ENCODE assay signal across 8 cellular contexts in genomic region chr2:112541315-112542122, GRCh38. TPM values are rescaled to one million over a fixed set of nuclear protein-coding genes. Genes with fewer than 3 reads are reported as not detected.
A peak's percentile ranks its signal among the peaks of the same experiment; 100 is the strongest.
DNase-seq lines count a peak whose midpoint lies in the region; ATAC-seq, FAIRE-seq and TF ChIP-seq lines count a peak whose summit lies in the region.

No MANE protein-coding gene starts in this region.

- no peak for TF ChIP-seq CTCF in D721Med (IDR thresholded peaks at IDR 0.05; ENCODE audit: insufficient read depth, missing control alignments)
- no peak for TF ChIP-seq CTCF in Panc1 (IDR thresholded peaks at IDR 0.05)

- CTCF ChIA-PET in Panc1 (lab: Charles Lee): no interaction called here

- peak overlapping the region; percentile 96 for H3K27ac ChIP-seq in Panc1 (ENCODE audit: low read length)

- DNase-seq in D721Med (ENCODE audit: insufficient read length, low spot score) (peak; percentile 35), Panc1 (ENCODE audit: low read depth, low spot score) (peak; percentile 0), left cardiac atrium (peak; percentile 75), pulmonary artery endothelial cell (ENCODE audit: low read depth, low spot score) (peak; percentile 22), GOT3 (lab: John Stamatoyannopoulos, UW) (no peak)
- peak; percentile 9 for DNase-seq in activated naive CD4-positive, alpha-beta T cell treated with Interleukin-2 at 50 U/mL for 16 hours

- H3K9me3 ChIP-seq in Panc1 (ENCODE audit: control insufficient read depth, insufficient read depth, low read depth, low read length): no peaks in the 10 kb centered on the region

- peak overlapping the region; percentile 89 to 97 for H3K4me3 ChIP-seq in Panc1 (ENCODE audit: low read depth in 2 of 2, low read length in 2 of 2)

- no peaks in the 10 kb centered on the region for H3K27me3 ChIP-seq in Panc1 (ENCODE audit: control insufficient read depth, insufficient read depth, low read length)

- TSS peak; percentile 98 for BruUV-seq in Panc1 (replicated peaks; lab: Mats Ljungman, UMichigan)

- intact Hi-C loops in Panc1 (cut with micrococcal nuclease; ENCODE audit: unreplicated experiment) (no loop called here), left cardiac atrium (cut with DNase I) (loop anchor here (5.0 to 10.0 kb wide), 2 partner anchors 57 to 59 kb away; partner anchors contain the start of gene TTL (in 2 of the 2))

- peaks cover 6% of the 10 kb centered on the region; the same call in 1 of the 2 replicates for H3K36me3 ChIP-seq in Panc1 (ENCODE audit: control insufficient read depth, insufficient read depth, low read length)

- POLR2A ChIA-PET in Panc1 (lab: Charles Lee): no interaction called here

- no peak for FAIRE-seq in D721Med (lab: Jason Lieb, UNC)

- ATAC-seq in GM19467 (IDR thresholded peaks at IDR 0.05; ENCODE audit: unreplicated experiment) (peak; percentile 58), HG03565 (IDR thresholded peaks at IDR 0.05; ENCODE audit: unreplicated experiment) (peak; percentile 36), Panc1 (peak; percentile 92), left cardiac atrium (peak; percentile 84 to 91)

- in situ Hi-C loops in Panc1 (cut with HindIII; ENCODE audit: low pct_unique_long_range_greater_than_20kb, low sequenced_read_pairs): no loop called here

- peaks cover 15% of the 10 kb centered on the region; the same call in 1 of the 2 replicates for H3K4me1 ChIP-seq in Panc1 (ENCODE audit: control insufficient read depth, insufficient read depth, low read length)

RNA-seq across cellular contexts. Expression of gene POLR1B, which starts 0.7 kb away (rescaled TPM):
- total RNA-seq in Panc1 (2021; ENCODE audit: unreplicated experiment): 35.4 TPM
- polyA plus RNA-seq in Panc1 (2012; ENCODE audit: insufficient read length): 21.0 TPM
- total RNA-seq in left cardiac atrium: 10 to 100 TPM in 1 of 2 donors, 1 to 10 TPM in 1; 9.4 to 16.0 TPM
- total RNA-seq in pulmonary artery endothelial cell: 28.8 and 39.9 TPM in 2 replicates

RNA-seq across cellular contexts. Expression of gene CHCHD5, which starts 42.9 kb away (rescaled TPM):
- total RNA-seq in Panc1 (2021; ENCODE audit: unreplicated experiment): 46.7 TPM
- polyA plus RNA-seq in Panc1 (2012; ENCODE audit: insufficient read length): 104 TPM
- total RNA-seq in left cardiac atrium: 10 to 100 TPM; 21.7 to 24.0 TPM
- 4.7 and 6.1 TPM in 2 replicates for total RNA-seq in pulmonary artery endothelial cell

RNA-seq across cellular contexts. Expression of gene TTL, which starts 59.6 kb away (rescaled TPM):
- total RNA-seq in Panc1 (2021; ENCODE audit: unreplicated experiment) (81.5 TPM), left cardiac atrium (10 to 100 TPM; 39.2 to 44.1 TPM), pulmonary artery endothelial cell (50.5 and 69.3 TPM in 2 replicates)
- 40.3 TPM for polyA plus RNA-seq in Panc1 (2012; ENCODE audit: insufficient read length)

Comparison
In these comparisons a context has a peak if more than half of its experiments do, and no peak if none do; other contexts are left out.
1. ATAC-seq: peak in every context shown above with its lines; median percentile 92 in Panc1; 88 in left cardiac atrium; 58 in GM19467; 36 in HG03565.